Comparison of ENCODE assay signal across 12 cellular contexts in the genomic region with DNA sequence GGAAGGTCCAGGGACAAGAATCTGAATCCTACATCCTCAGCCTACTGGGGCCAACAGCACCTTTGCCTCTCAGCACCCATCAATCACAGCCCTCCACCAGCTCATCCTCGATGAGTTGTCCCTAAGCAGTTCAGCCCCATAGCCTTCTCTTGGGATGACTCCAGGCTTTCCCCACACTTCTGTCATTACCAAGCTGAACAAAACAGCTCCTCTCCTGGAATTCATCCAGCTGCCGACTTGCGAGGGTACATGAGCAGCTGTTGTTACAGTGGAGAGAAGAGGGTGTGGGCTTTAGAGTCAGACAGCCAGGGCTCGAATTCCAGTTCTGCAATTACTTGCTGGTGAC.
DNase-seq lines count a peak whose midpoint lies in the region; ATAC-seq and TF ChIP-seq lines count a peak whose summit lies in the region.
"Had no signal": no experiment of that assay in that cellular context is flagged by ENCODE, and none has a peak within 500 bp of the region (broad histone marks: within the 10 kb centered on the region; RNA-seq: fewer than 3 reads in every experiment).

No MANE protein-coding gene starts in this region.

- no peaks in the 10 kb centered on the region for H3K79me1 ChIP-seq in H9 (ENCODE audit: insufficient read depth, low read depth, low read length, poor library complexity, severe bottlenecking)

- no peak for TF ChIP-seq POLR2A in esophagus squamous epithelium (IDR thresholded peaks at IDR 0.05)

- no peak overlapping the region for H3K4me3 Mint-ChIP-seq in H9
- H3K4me3 Mint-ChIP-seq: stimulated activated naive B cell treated with anti-CD40 and anti-IgM and Interleukin-4, amounts not matched to agents 10 μg/mL and 1 μg/mL and 100 μg/mL, for 72 hours had no signal

- no peak overlapping the region for H4K91ac ChIP-seq in H9 (ENCODE audit: insufficient read length, low read depth, low read length)

- no peaks in the 10 kb centered on the region for H3K23me2 ChIP-seq in H9 (ENCODE audit: insufficient read length, low read depth, low read length, poor library complexity, severe bottlenecking)

- no peak overlapping the region for H2BK5ac ChIP-seq in H9 (ENCODE audit: insufficient read length, low read length)

- H2BK20ac ChIP-seq in H9 (ENCODE audit: low read depth, low read length, poor library complexity, severe bottlenecking): no peak overlapping the region

- H3K4me3 ChIP-seq in GM23248 (peak overlapping the region; percentile 49), PC-3 (ENCODE audit: low read length) (0 out of 2 replicates have a peak overlapping the region, but pooled peaks have one; percentile 4), fibroblast of mammary gland (ENCODE audit: control insufficient read depth, low read depth, low read length) (no peak overlapping the region), esophagus squamous epithelium (no peak overlapping the region)
- H3K4me3 ChIP-seq: ascending aorta had no signal

- WGBS in GM23248 (ENCODE audit: low coverage in 1 of 2, low lambda C conversion rate in 2 of 2, missing lambda C conversion rate in 2 of 2), 2 experiments: 0% methylated on average over 4 of the region's 4 CpGs
- no CpG with 5 or more reads among the region's 4 CpGs for WGBS in H9 (ENCODE audit: extremely low coverage, insufficient read length, low lambda C conversion rate)
- WGBS in esophagus squamous epithelium, 2 donors: 17 to 43% methylated on average over 2 to 3 of the region's 4 CpGs

- no peak overlapping the region for H2BK15ac ChIP-seq in H9 (ENCODE audit: low read depth, low read length)

- H2AFZ ChIP-seq in GM23248 (peak overlapping the region; percentile 44; the same call in 1 of the 2 replicates), PC-3 (ENCODE audit: low read length) (peak overlapping the region; percentile 61; the same call in 1 of the 2 replicates), H9 (ENCODE audit: low read length) (no peak overlapping the region)

- H3K4me1 ChIP-seq in GM23248 (ENCODE audit: insufficient read depth) (peaks cover 28% of the 10 kb centered on the region), PC-3 (ENCODE audit: insufficient read depth, low read length) (peaks cover 13% of the 10 kb centered on the region), H9 (ENCODE audit: insufficient read depth, low read length) (no peaks in the 10 kb centered on the region), esophagus squamous epithelium (peaks cover 0 to 17% (median 11%) of the 10 kb centered on the region in 3 donors)
- H3K4me1 ChIP-seq: ascending aorta had no signal

- intact Hi-C loops in PC-3 (cut with micrococcal nuclease): loop anchor here (5.0 kb wide), 1 partner anchor 60 kb away; no protein-coding TSS in a partner anchor
- intact Hi-C loops in sciatic nerve (cut with DNase I): no loop called here
- intact Hi-C loops in esophagus squamous epithelium (cut with DNase I): no loop called here

- H3T11ph ChIP-seq in H9 (ENCODE audit: low read length): no peak overlapping the region

- H3F3A ChIP-seq in GM23248 (ENCODE audit: insufficient read depth) (peaks cover 30% of the 10 kb centered on the region), PC-3 (ENCODE audit: low read length, unreplicated experiment) (no peaks in the 10 kb centered on the region)

- H4K20me1 ChIP-seq in GM23248 (ENCODE audit: insufficient read depth): no peaks in the 10 kb centered on the region
- H4K20me1 ChIP-seq in PC-3 (ENCODE audit: low read length): no peaks in the 10 kb centered on the region
- H4K20me1 ChIP-seq in H9 (ENCODE audit: control insufficient read depth, insufficient read depth, insufficient read length): no peaks in the 10 kb centered on the region

- H3K27me3 Mint-ChIP-seq in H9 (ENCODE audit: low read depth): peaks cover 4% of the 10 kb centered on the region; the same call in 1 of the 2 replicates

- no peak overlapping the region for H3K27ac Mint-ChIP-seq in H9
- H3K27ac Mint-ChIP-seq: stimulated activated naive B cell treated with anti-CD40 and anti-IgM and Interleukin-4, amounts not matched to agents 10 μg/mL and 1 μg/mL and 100 μg/mL, for 72 hours had no signal

- POLR2A ChIA-PET in PC-3 (lab: Charles Lee; ENCODE audit: unreplicated experiment): no interaction called here

- no peak overlapping the region for H2BK120ac ChIP-seq in H9 (ENCODE audit: low read depth, low read length, poor library complexity, severe bottlenecking)

- H3K79me2 ChIP-seq in GM23248 (ENCODE audit: insufficient read depth): no peaks in the 10 kb centered on the region
- H3K79me2 ChIP-seq in PC-3 (ENCODE audit: low read length): no peaks in the 10 kb centered on the region
- H3K79me2 ChIP-seq in H9 (ENCODE audit: insufficient read depth, low read length): no peaks in the 10 kb centered on the region

- ATAC-seq in PC-3: peak; percentile 28
- peak; percentile 14 for ATAC-seq in sciatic nerve
- ATAC-seq: stimulated activated naive B cell treated with anti-CD40 and anti-IgM and Interleukin-4, amounts not matched to agents 10 μg/mL and 1 μg/mL and 100 μg/mL, for 72 hours had no signal

- H3K4me1 Mint-ChIP-seq in H9: peaks cover 0 to 2% of the 10 kb centered on the region in 2 experiments; a peak in 2 of 4 replicates
- H3K4me1 Mint-ChIP-seq: stimulated activated naive B cell treated with anti-CD40 and anti-IgM and Interleukin-4, amounts not matched to agents 10 μg/mL and 1 μg/mL and 100 μg/mL, for 72 hours had no signal

- in situ Hi-C loops in GM23248 (cut with MboI): no loop called here

- TF ChIP-seq CTCF in PC-3 (conservative IDR thresholded peaks at IDR 0.05; ENCODE audit: low read depth, low read length): no peak
- no peak for TF ChIP-seq CTCF in fibroblast of mammary gland (conservative IDR thresholded peaks at IDR 0.05; ENCODE audit: control insufficient read depth, insufficient read depth, low read depth, low read length)
- TF ChIP-seq CTCF in H9 (conservative IDR thresholded peaks at IDR 0.05): no peak
- no peak for TF ChIP-seq CTCF in esophagus squamous epithelium (IDR thresholded peaks at IDR 0.05)

- CTCF ChIA-PET in PC-3 (lab: Charles Lee): no interaction called here

- peaks cover 0 to 2% (median 0%) of the 10 kb centered on the region in 3 experiments; a peak in 2 of 7 replicates for H3K36me3 Mint-ChIP-seq in H9 (ENCODE audit: insufficient read depth in 1 of 3, low read depth in 3 of 3)
- H3K36me3 Mint-ChIP-seq: stimulated activated naive B cell treated with anti-CD40 and anti-IgM and Interleukin-4, amounts not matched to agents 10 μg/mL and 1 μg/mL and 100 μg/mL, for 72 hours had no signal

- no peak overlapping the region for H3K23ac ChIP-seq in H9 (ENCODE audit: insufficient read length, low read depth, low read length)

- H3K56ac ChIP-seq in H9 (ENCODE audit: insufficient read length, low read depth, low read length): no peak overlapping the region

- no peak overlapping the region for H4K8ac ChIP-seq in H9 (replicated peaks; ENCODE audit: insufficient read length, low read depth, low read length)

- no peak overlapping the region for H4K5ac ChIP-seq in H9 (ENCODE audit: insufficient read length, low read depth, low read length)

- H3K4ac ChIP-seq in H9 (ENCODE audit: low read depth, low read length): no peak overlapping the region

- H3K9me3 ChIP-seq in GM23248 (ENCODE audit: low read depth) (no peaks in the 10 kb centered on the region), PC-3 (ENCODE audit: low read length) (no peaks in the 10 kb centered on the region), H9 (ENCODE audit: control insufficient read depth, low read depth, low read length) (no peaks in the 10 kb centered on the region), esophagus squamous epithelium (peaks cover 0 to 8% (median 0%) of the 10 kb centered on the region in 3 donors)

- no peak overlapping the region for H3K18ac ChIP-seq in H9 (ENCODE audit: insufficient read length, low read depth, low read length)

- no peak overlapping the region for H2AK5ac ChIP-seq in H9 (ENCODE audit: insufficient read length, low read length)

- H3K9ac ChIP-seq in GM23248: peak overlapping the region; percentile 69
- no peak overlapping the region for H3K9ac ChIP-seq in PC-3 (ENCODE audit: low read length)
- no peak overlapping the region for H3K9ac ChIP-seq in H9 (ENCODE audit: extremely low read depth, insufficient read length, low read length)

- H3K36me3 ChIP-seq in GM23248 (ENCODE audit: low read depth): no peaks in the 10 kb centered on the region
- no peaks in the 10 kb centered on the region for H3K36me3 ChIP-seq in PC-3 (ENCODE audit: low read depth, low read length)
- no peaks in the 10 kb centered on the region for H3K36me3 ChIP-seq in esophagus squamous epithelium
- H3K36me3 ChIP-seq: ascending aorta had no signal

- BruUV-seq in PC-3 (replicated peaks; lab: Mats Ljungman, UMichigan): no TSS peak

- H2BK12ac ChIP-seq in H9 (ENCODE audit: insufficient read length, low read depth, low read length): no peak overlapping the region

- DNase-seq in GM23248 (peak; percentile 80), PC-3 (no peak), fibroblast of mammary gland (ENCODE audit: low read depth) (peak; percentile 95), sciatic nerve (ENCODE audit: low spot score) (no peak), H9 (no peak), esophagus squamous epithelium (lab: John Stamatoyannopoulos, UW) (no peak)
- no peak for DNase-seq in effector CD4-positive, alpha-beta T cell
- DNase-seq: activated T-cell treated with anti-CD3 and anti-CD28 coated beads for 4 hours; DMS53; NCI-H1105; stimulated activated naive B cell treated with anti-CD40 and anti-IgM and Interleukin-4, amounts not matched to agents 10 μg/mL and 1 μg/mL and 100 μg/mL, for 72 hours had no signal

- peak overlapping the region; percentile 84 for H3K27ac ChIP-seq in GM23248
- no peak overlapping the region for H3K27ac ChIP-seq in PC-3 (ENCODE audit: low read length)
- no peak overlapping the region for H3K27ac ChIP-seq in H9 (ENCODE audit: insufficient read length, low read depth, low read length)
- peak overlapping the region in 2 of 4 donors; percentile 34 to 58 for H3K27ac ChIP-seq in esophagus squamous epithelium
- H3K27ac ChIP-seq: ascending aorta had no signal

- no peaks in the 10 kb centered on the region for H3K9me2 ChIP-seq in GM23248 (ENCODE audit: insufficient read depth)
- H3K9me2 ChIP-seq in PC-3 (replicated peaks; ENCODE audit: low read length): no peaks in the 10 kb centered on the region

- no peak overlapping the region for H3K14ac ChIP-seq in H9 (ENCODE audit: insufficient read depth, low read length)

- H3K27me3 ChIP-seq in GM23248 (replicated peaks; ENCODE audit: insufficient read depth) (no peaks in the 10 kb centered on the region), PC-3 (ENCODE audit: low read length) (no peaks in the 10 kb centered on the region), H9 (ENCODE audit: insufficient read depth, low read length) (no peaks in the 10 kb centered on the region), esophagus squamous epithelium (no peaks in the 10 kb centered on the region)
- H3K27me3 ChIP-seq: ascending aorta had no signal

- H3K4me2 ChIP-seq in GM23248 (ENCODE audit: unreplicated experiment): peak overlapping the region; percentile 75
- H3K4me2 ChIP-seq in PC-3 (ENCODE audit: low read length): peak overlapping the region; percentile 72
- no peak overlapping the region for H3K4me2 ChIP-seq in H9 (ENCODE audit: insufficient read depth, insufficient read length, low read length)

- peaks cover 3 to 6% of the 10 kb centered on the region in 2 experiments; a peak in 4 of 5 replicates for H3K9me3 Mint-ChIP-seq in H9

Comparison
In these comparisons a context has a peak if more than half of its experiments do, and no peak if none do; other contexts are left out.
1. DNase-seq: peak in GM23248 (single experiment) and fibroblast of mammary gland (single experiment); none in PC-3 (single experiment), sciatic nerve (single experiment), H9 (single experiment), esophagus squamous epithelium (single experiment) and effector CD4-positive, alpha-beta T cell (single experiment).
2. H3K4me3 ChIP-seq: peak in GM23248 (single experiment) and PC-3 (single experiment); none in fibroblast of mammary gland (single experiment) and esophagus squamous epithelium (0 of 4).